ENCODE assay signal across 8 cellular contexts in genomic region chr17:34710226-34710625, GRCh38.
"Had no signal": no experiment of that assay in that cellular context is flagged by ENCODE, and none has a peak within 500 bp of the region (broad histone marks: within the 10 kb centered on the region; RNA-seq: fewer than 3 reads in every experiment).

No MANE protein-coding gene starts in this region.

- H3K4me1 Mint-ChIP-seq: GM23338 had no signal

- H3K27ac ChIP-seq: HL-60 had no signal

- H3K4me3 ChIP-seq: GM23338, HAP-1, K562 had no signal

- ATAC-seq: GM23338, HCT116, K562 had no signal

- H3K36me3 ChIP-seq: HAP-1 had no signal

- H3K9me3 ChIP-seq: HAP-1 had no signal

- DNase-seq: HFFc6, IMR-90, KG1 had no signal

- H3K27ac Mint-ChIP-seq: GM23338, HFFc6 had no signal

- H3K4me1 ChIP-seq: HAP-1 had no signal

- H3K4me3 Mint-ChIP-seq: GM23338, HFFc6 had no signal

- H3K4me2 ChIP-seq: GM23338 had no signal

- H2AFZ ChIP-seq: GM23338 had no signal
